Comparison of ENCODE assay signal across 1 cellular context in genomic region chr2:210225461-210225798, GRCh38.
TF ChIP-seq lines count a peak whose summit lies in the region.

No MANE protein-coding gene starts in this region.

TF ChIP-seq in H1, 55 proteins besides CTCF, POLR2A, EP300 and RAD21 (continued from another document):
- TF ChIP-seq E2F6 (IDR thresholded peaks at IDR 0.05) = no peak
- TF ChIP-seq SUZ12 (IDR thresholded peaks at IDR 0.05; ENCODE audit: low read length) = 0 out of 2 replicates have a peak, but pooled peaks have one; percentile 8
- no peak for TF ChIP-seq PHF8 (conservative IDR thresholded peaks at IDR 0.05; ENCODE audit: low read depth, low read length)
- TF ChIP-seq HDAC6 (IDR thresholded peaks at IDR 0.05; ENCODE audit: low read depth, low read length) = no peak
TF ChIP-seq in H1: peak in this region for 2.
